14 cellular contexts compared by ENCODE assay signal in the genomic region with DNA sequence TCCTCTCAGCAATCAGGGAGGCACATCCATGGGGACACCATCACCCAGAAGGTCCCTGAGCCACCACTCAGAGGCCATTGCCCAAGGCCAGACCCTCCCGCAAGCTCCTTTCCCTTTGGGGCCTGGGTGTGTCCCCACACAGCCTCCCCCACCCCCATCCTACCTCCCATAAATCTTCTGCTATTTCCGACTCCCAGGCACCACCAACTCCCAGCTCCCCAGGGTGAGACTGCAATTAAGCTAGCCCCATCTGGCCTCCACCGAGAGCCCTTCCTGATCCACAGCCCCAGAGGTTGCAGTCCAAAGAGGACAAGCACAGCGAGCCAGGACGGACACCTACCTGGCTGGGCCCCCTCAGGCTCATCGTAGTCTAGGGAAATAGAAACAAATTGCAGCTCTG. TPM values are rescaled to one million over a fixed set of nuclear protein-coding genes. Genes with fewer than 3 reads are reported as not detected.
DNase-seq lines count a peak whose midpoint lies in the region; ATAC-seq, FAIRE-seq and TF ChIP-seq lines count a peak whose summit lies in the region.
"Had no signal": no experiment of that assay in that cellular context is flagged by ENCODE, and none has a peak within 500 bp of the region (broad histone marks: within the 10 kb centered on the region; RNA-seq: fewer than 3 reads in every experiment).

No MANE protein-coding gene starts in this region.

- H2AFZ ChIP-seq in PC-9: no peak overlapping the region

- no TSS peak for BruUV-seq in PC-9 (replicated peaks; lab: Mats Ljungman, UMichigan)

- peaks cover 10% of the 10 kb centered on the region for H3K79me2 ChIP-seq in PC-9 (ENCODE audit: low read depth)

- H3K4me3 ChIP-seq in adipocyte (ENCODE audit: low read length) (peak overlapping the region; percentile 3), kidney (ENCODE audit: low read length in 2 of 2) (no peak overlapping the region), stomach (no peak overlapping the region), PC-9 (no peak overlapping the region)

- intact Hi-C loops in kidney (cut with DNase I): no loop called here
- intact Hi-C loops in stomach (cut with DNase I; ENCODE audit: low total_unique reads): no loop called here
- intact Hi-C loops in PC-9 (cut with micrococcal nuclease; ENCODE audit: unreplicated experiment): no loop called here

- H3K27me3 ChIP-seq in adipocyte (replicated peaks; ENCODE audit: control insufficient read depth, insufficient read depth, low read length): no peaks in the 10 kb centered on the region
- no peaks in the 10 kb centered on the region for H3K27me3 ChIP-seq in stomach
- H3K27me3 ChIP-seq in PC-9 (ENCODE audit: insufficient read depth, low read depth): no peaks in the 10 kb centered on the region

- TF ChIP-seq EP300 in stomach (IDR thresholded peaks at IDR 0.05): no peak

- no peak for FAIRE-seq in kidney (lab: Jason Lieb, UNC)
- FAIRE-seq: endometrium had no signal

- H3K4me2 ChIP-seq in PC-9: no peak overlapping the region

- peaks cover 48% of the 10 kb centered on the region for H3K4me1 ChIP-seq in adipocyte (ENCODE audit: control insufficient read depth, insufficient read depth, low read length)
- peaks cover 3 to 27% of the 10 kb centered on the region in 2 donors for H3K4me1 ChIP-seq in kidney (ENCODE audit: control insufficient read depth in 1 of 2, insufficient read depth in 1 of 2, low read depth in 1 of 2, low read length in 2 of 2)
- peaks cover 27 to 58% (median 41%) of the 10 kb centered on the region in 4 donors for H3K4me1 ChIP-seq in stomach
- no peaks in the 10 kb centered on the region for H3K4me1 ChIP-seq in PC-9 (replicated peaks; ENCODE audit: insufficient read depth)

- POLR2A ChIA-PET in PC-9 (lab: Charles Lee; ENCODE audit: unreplicated experiment): no interaction called here

- DNase-seq in DMS 273 (lab: John Stamatoyannopoulos, UW; ENCODE audit: unreplicated experiment) (peak; percentile 44), DMS 273 treated with DMSO at 0.1 percent for 48 hours (lab: John Stamatoyannopoulos, UW) (no peak), adipocyte (ENCODE audit: low read depth) (no peak), kidney (no peak), stomach (no peak), SW 1271 (lab: John Stamatoyannopoulos, UW) (no peak), PC-9 (no peak)
- DNase-seq: activated T-cell treated with anti-CD3 and anti-CD28 coated beads, Interleukin-2, amount 50 U/mL, for 1 hour; H7; MM.1S had no signal

- 93 to 96% (median 95%) methylated on average over 6 of the region's 6 CpGs for WGBS in stomach, 5 donors

- H3K36me3 ChIP-seq in adipocyte (ENCODE audit: control insufficient read depth, insufficient read depth, low read length, severe bottlenecking): peaks cover 46% of the 10 kb centered on the region
- peaks cover 20 to 23% of the 10 kb centered on the region in 2 donors for H3K36me3 ChIP-seq in kidney (ENCODE audit: control insufficient read depth in 1 of 2, insufficient read depth in 2 of 2, low read length in 2 of 2)
- peaks cover 35 to 84% (median 81%) of the 10 kb centered on the region in 4 donors for H3K36me3 ChIP-seq in stomach
- H3K36me3 ChIP-seq in PC-9 (ENCODE audit: low read depth): peaks cover 2% of the 10 kb centered on the region; the same call in 1 of the 2 replicates

- ATAC-seq in HG03039 (IDR thresholded peaks at IDR 0.05; ENCODE audit: unreplicated experiment): no peak
- ATAC-seq: activated CD4-positive, CD25-positive, alpha-beta regulatory T cell treated with anti-CD3 and anti-CD28 coated beads, Interleukin-2, amount 50 U/mL, for 24 hours had no signal

- H3K9me2 ChIP-seq in PC-9 (ENCODE audit: insufficient read depth): no peaks in the 10 kb centered on the region

- peak overlapping the region; percentile 22 to 69 for H3K27ac ChIP-seq in kidney (ENCODE audit: low read depth in 2 of 2, low read length in 2 of 2)
- peak overlapping the region in 4 of 5 donors; percentile 39 to 52 (median 43) for H3K27ac ChIP-seq in stomach
- no peak overlapping the region for H3K27ac ChIP-seq in PC-9
- H3K27ac ChIP-seq: 22Rv1 had no signal

- H3K9me3 ChIP-seq in adipocyte (ENCODE audit: control insufficient read depth, low read length): no peaks in the 10 kb centered on the region
- H3K9me3 ChIP-seq in kidney (ENCODE audit: control insufficient read depth in 1 of 2, low read length in 2 of 2): no peaks in the 10 kb centered on the region
- H3K9me3 ChIP-seq in stomach: no peaks in the 10 kb centered on the region
- no peaks in the 10 kb centered on the region for H3K9me3 ChIP-seq in PC-9 (ENCODE audit: insufficient read depth, low read depth)

- CTCF ChIA-PET in PC-9 (lab: Charles Lee): no interaction called here

- H4K20me1 ChIP-seq in PC-9 (ENCODE audit: insufficient read depth): peaks cover 3% of the 10 kb centered on the region

- TF ChIP-seq CTCF in kidney (IDR thresholded peaks at IDR 0.05; ENCODE audit: borderline replicate concordance, extremely low read depth, insufficient read depth) (no peak), stomach (IDR thresholded peaks at IDR 0.05) (no peak), PC-9 (conservative IDR thresholded peaks at IDR 0.05) (no peak)

- H3K9ac ChIP-seq in adipocyte (ENCODE audit: low read length) (peak overlapping the region; percentile 69), kidney (ENCODE audit: low read length in 2 of 2) (no peak overlapping the region)

- TF ChIP-seq POLR2A in stomach (IDR thresholded peaks at IDR 0.05): no peak

- no peaks in the 10 kb centered on the region for H3F3A ChIP-seq in PC-9 (ENCODE audit: insufficient read depth, low read depth)

RNA-seq across cellular contexts. Expression of a gene that starts 6.3 kb away (rescaled TPM):
- total RNA-seq in kidney: 137 TPM
- polyA plus RNA-seq in kidney (ENCODE audit: insufficient read depth, low read depth, low replicate concordance): 35.5 TPM
- 10 to 100 TPM; 21.1 to 82.9 (median 35.6) TPM for total RNA-seq in stomach
- 10 to 100 TPM; 21.2 to 29.3 (median 28.0) TPM for polyA plus RNA-seq in stomach
- 60.3 and 64.2 TPM in 2 replicates for total RNA-seq in PC-9 (2021)

RNA-seq across cellular contexts. Expression of a gene that starts 6.7 kb away (rescaled TPM):
- total RNA-seq in kidney: 9.7 TPM
- 7.8 TPM for polyA plus RNA-seq in kidney (ENCODE audit: insufficient read depth, low read depth, low replicate concordance)
- 10 to 100 TPM in 2 of 5 donors, 1 to 10 TPM in 3; 5.5 to 14.6 (median 6.5) TPM for total RNA-seq in stomach
- 1 to 10 TPM; 7.2 to 8.6 (median 7.6) TPM for polyA plus RNA-seq in stomach
- 13.8 and 16.2 TPM in 2 replicates for total RNA-seq in PC-9 (2021)

RNA-seq across cellular contexts. Expression of a gene that starts 24.9 kb away (rescaled TPM):
- total RNA-seq in kidney: not detected
- polyA plus RNA-seq in kidney (ENCODE audit: insufficient read depth, low read depth, low replicate concordance): not detected
- under 1 TPM in 1 of 5 donors, not detected in 4; 0.92 TPM for total RNA-seq in stomach
- polyA plus RNA-seq in stomach: under 1 TPM in 2 of 3 donors, not detected in 1; 0.19 to 0.33 TPM
- 0.20 TPM in 1 of 2 replicates, not detected in the other for total RNA-seq in PC-9 (2021)
- total RNA-seq: H7 had no signal
